18 cellular contexts compared by ENCODE assay signal in genomic region chr12:51191516-51192283, GRCh38.
"Had no signal": no experiment of that assay in that cellular context is flagged by ENCODE, and none has a peak within 500 bp of the region (broad histone marks: within the 10 kb centered on the region; RNA-seq: fewer than 3 reads in every experiment).

No MANE protein-coding gene starts in this region.

- DNase-seq: Karpas-422, KG1, NCI-H1092, NCI-H1105 treated with DMSO at 0.1 percent for 48 hours, NCI-H1417 treated with DMSO at 0.1 percent for 48 hours, NCI-H146, NCI-H1694 treated with DMSO at 0.1 percent for 48 hours, NCI-H2029, NCI-H2081 treated with DMSO at 0.1 percent for 48 hours, NCI-H2171 treated with DMSO at 0.1 percent for 48 hours, NCI-H526 treated with DMSO at 0.1 percent for 48 hours, NCI-H774, Right ventricle myocardium superior, RPMI8226, SIG-M5 had no signal

- H3K27me3 ChIP-seq: MG63, SJSA1 had no signal

- H3K27ac ChIP-seq: SJSA1, SK-N-MC had no signal

- H3K9me3 ChIP-seq: MG63, SJSA1 had no signal

- H3K36me3 ChIP-seq: MG63, SJSA1 had no signal

- H3K4me3 ChIP-seq: MG63, SJSA1, SK-N-MC had no signal

- H3K4me1 ChIP-seq: SJSA1 had no signal
